Comparison of ENCODE assay signal across 29 cellular contexts in the genomic region with DNA sequence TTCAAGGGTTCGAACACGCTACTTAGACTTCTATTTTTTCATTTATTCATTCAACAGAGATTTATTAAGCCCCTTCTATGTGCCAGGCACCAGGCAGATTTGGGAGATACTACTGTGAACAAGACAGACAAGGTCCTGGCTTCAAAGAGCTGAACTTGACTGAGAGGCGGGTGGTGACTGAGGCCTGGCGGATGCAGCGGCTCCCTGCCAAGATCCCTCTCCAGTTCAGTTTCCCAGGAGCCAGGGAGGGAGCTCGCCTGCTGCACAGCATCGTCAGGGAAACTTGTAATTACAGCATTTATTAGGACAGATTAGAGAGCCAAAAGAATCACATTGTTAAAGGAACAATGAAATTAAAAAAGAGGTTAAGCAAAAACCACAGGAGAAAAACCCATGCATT. TPM values are rescaled to one million over a fixed set of nuclear protein-coding genes. Genes with fewer than 3 reads are reported as not detected.
DNase-seq lines count a peak whose midpoint lies in the region; ATAC-seq, FAIRE-seq and TF ChIP-seq lines count a peak whose summit lies in the region.
"Had no signal": no experiment of that assay in that cellular context is flagged by ENCODE, and none has a peak within 500 bp of the region (broad histone marks: within the 10 kb centered on the region; RNA-seq: fewer than 3 reads in every experiment).

No MANE protein-coding gene starts in this region.

- no peak overlapping the region for H3K27ac Mint-ChIP-seq in CD4-positive, alpha-beta memory T cell
- H3K27ac Mint-ChIP-seq: activated naive CD4-positive, alpha-beta T cell treated with anti-CD3 and anti-CD28 coated beads for 36 hours; activated T-helper 1 cell treated with anti-CD3 and anti-CD28 coated beads, Interleukin-12 subunit alpha, Interleukin-12 subunit beta, Interleukin-2, Interleukin-4 antibody, amounts not matched to agents 30 ng/mL and 10 ng/mL and 1 ng/mL, durations not matched to agents 14 hours and 24 hours and 36 hours; CD8-positive, alpha-beta T cell; GM23338; HFFc6 had no signal

- H3K4me2 ChIP-seq in BLaER1 (peak overlapping the region; percentile 88), SK-N-SH (no peak overlapping the region)
- H3K4me2 ChIP-seq: GM23338 had no signal

- H3K4me3 Mint-ChIP-seq in CD4-positive, alpha-beta memory T cell: no peak overlapping the region
- H3K4me3 Mint-ChIP-seq: activated naive CD4-positive, alpha-beta T cell treated with anti-CD3 and anti-CD28 coated beads for 36 hours; activated T-helper 1 cell treated with anti-CD3 and anti-CD28 coated beads, Interleukin-12 subunit alpha, Interleukin-12 subunit beta, Interleukin-2, Interleukin-4 antibody, amounts not matched to agents 30 ng/mL and 10 ng/mL and 1 ng/mL, durations not matched to agents 14 hours and 24 hours and 36 hours; CD8-positive, alpha-beta T cell; GM23338; HFFc6 had no signal

- H3K4me1 ChIP-seq in BLaER1: peaks cover 80% of the 10 kb centered on the region
- H3K4me1 ChIP-seq in SK-N-SH (ENCODE audit: control insufficient read depth in 1 of 2, insufficient read depth in 2 of 2, low read depth in 1 of 2, low read length in 1 of 2): peaks cover 0 to 13% of the 10 kb centered on the region in 2 experiments; a peak in 1 of 4 replicates
- H3K4me1 ChIP-seq in CD4-positive, alpha-beta memory T cell (ENCODE audit: insufficient read depth, low read length): no peaks in the 10 kb centered on the region
- H3K4me1 ChIP-seq: adrenal gland, prostate gland, SJSA1 had no signal

- H3K36me3 Mint-ChIP-seq in CD4-positive, alpha-beta memory T cell: no peaks in the 10 kb centered on the region
- H3K36me3 Mint-ChIP-seq: CD8-positive, alpha-beta T cell had no signal

- no peaks in the 10 kb centered on the region for H3K9me2 ChIP-seq in SK-N-SH

- POLR2A ChIA-PET in SK-N-SH (lab: Yijun Ruan, JAX): no interaction called here
- POLR2A ChIA-PET in CD4-positive, alpha-beta memory T cell (lab: Charles Lee; ENCODE audit: partially characterized antibody): no interaction called here

- ATAC-seq in left ventricle myocardium superior (peak; percentile 73), HG02623 (IDR thresholded peaks at IDR 0.05; ENCODE audit: unreplicated experiment) (no peak)
- no peak for ATAC-seq in activated CD4-positive, CD25-positive, alpha-beta regulatory T cell treated with anti-CD3 and anti-CD28 coated beads, Interleukin-2, amount 50 U/mL, for 24 hours
- ATAC-seq: CD8-positive, alpha-beta T cell; GM23338; HepG2; stimulated activated naive CD8-positive, alpha-beta T cell treated with anti-CD3 and anti-CD28 coated beads, Interleukin-15, Interleukin-2, amounts not matched to agents 100 U/mL and 50 U/mL, for 24 hours had no signal

- H3K9ac ChIP-seq in BLaER1: peak overlapping the region; percentile 32; the same call in 1 of the 2 replicates
- no peak overlapping the region for H3K9ac ChIP-seq in SK-N-SH

- H2AFZ ChIP-seq in SK-N-SH (ENCODE audit: low read depth): no peak overlapping the region
- H2AFZ ChIP-seq: GM23338 had no signal

- 76% methylated on average over 7 of the region's 7 CpGs for WGBS in SK-N-SH (ENCODE audit: low lambda C conversion rate)

- H3K27me3 Mint-ChIP-seq in CD4-positive, alpha-beta memory T cell: peaks cover 11 to 15% of the 10 kb centered on the region in 2 donors

- CTCF ChIA-PET in SK-N-SH (lab: Yijun Ruan, JAX): interaction anchor here (0.7 to 1.3 kb wide), 2 partner anchors 53 to 277 kb away, joined by 3 read pairs; no protein-coding TSS in a partner anchor
- CTCF ChIA-PET in CD4-positive, alpha-beta memory T cell (lab: Charles Lee; ENCODE audit: partially characterized antibody): no interaction called here

- TF ChIP-seq RAD21 in SK-N-SH (IDR thresholded peaks at IDR 0.05; ENCODE audit: low read length): 0 out of 2 replicates have a peak, but pooled peaks have one; percentile 6

- DNase-seq in EH (ENCODE audit: low read depth) (peak; percentile 22), SK-N-SH (peak; percentile 43), left ventricle myocardium superior (peak; percentile 70), GM19239 (ENCODE audit: insufficient read length, low spot score) (no peak)
- DNase-seq in CD4-positive, alpha-beta memory T cell: no peak
- DNase-seq: activated CD4-positive, alpha-beta T cell treated with anti-CD3 and anti-CD28 coated beads, Interleukin-2, amount 50 U/mL, for 48 hours; activated CD8-positive, alpha-beta memory T cell treated with anti-CD3 and anti-CD28 coated beads, Interleukin-2, amount 50 U/mL, for 4 hours; activated naive CD4-positive, alpha-beta T cell treated with anti-CD3 and anti-CD28 coated beads for 36 hours; CD8-positive, alpha-beta T cell; DMS 273 treated with DMSO at 0.1 percent for 48 hours; effector CD8-positive, alpha-beta T cell; HFFc6; Kasumi-1; mesendoderm; naive B cell; stimulated activated naive CD8-positive, alpha-beta T cell treated with anti-CD3 and anti-CD28 coated beads, Interleukin-15, Interleukin-2, amounts not matched to agents 100 U/mL and 50 U/mL, for 24 hours; T-helper 1 cell had no signal

- no peaks in the 10 kb centered on the region for H3K9me3 ChIP-seq in BLaER1
- no peaks in the 10 kb centered on the region for H3K9me3 ChIP-seq in SK-N-SH
- no peaks in the 10 kb centered on the region for H3K9me3 ChIP-seq in CD4-positive, alpha-beta memory T cell (ENCODE audit: control insufficient read depth in 1 of 2, low read length in 2 of 2)
- H3K9me3 ChIP-seq: adrenal gland, prostate gland, SJSA1 had no signal

- H3F3A ChIP-seq in SK-N-SH (replicated peaks; ENCODE audit: insufficient read depth): no peaks in the 10 kb centered on the region

- TF ChIP-seq CTCF in SK-N-SH (IDR thresholded peaks at IDR 0.05): no peak

- H3K9me3 Mint-ChIP-seq in CD4-positive, alpha-beta memory T cell: no peaks in the 10 kb centered on the region
- H3K9me3 Mint-ChIP-seq: activated naive CD4-positive, alpha-beta T cell treated with anti-CD3 and anti-CD28 coated beads for 36 hours; activated T-helper 1 cell treated with anti-CD3 and anti-CD28 coated beads, Interleukin-12 subunit alpha, Interleukin-12 subunit beta, Interleukin-2, Interleukin-4 antibody, amounts not matched to agents 30 ng/mL and 10 ng/mL and 1 ng/mL, durations not matched to agents 14 hours and 24 hours and 36 hours; CD8-positive, alpha-beta T cell; GM23338; HFFc6 had no signal

- H3K4me3 ChIP-seq in BLaER1 (no peak overlapping the region), SK-N-SH (ENCODE audit: low read depth in 2 of 2, low read length in 1 of 2) (no peak overlapping the region)
- no peak overlapping the region for H3K4me3 ChIP-seq in CD4-positive, alpha-beta memory T cell (ENCODE audit: low read length in 2 of 2)
- H3K4me3 ChIP-seq: adrenal gland, GM23338, prostate gland, SJSA1 had no signal

- no peak for FAIRE-seq in GM19239 (lab: Jason Lieb, UNC)
- FAIRE-seq: GM12892, HepG2, RCC 7860 had no signal

- TF ChIP-seq EP300 in SK-N-SH (IDR thresholded peaks at IDR 0.05; ENCODE audit: borderline replicate concordance in 1 of 2, low read depth in 1 of 2, low read length in 1 of 2): no peak

- peak overlapping the region; percentile 91 for H3K27ac ChIP-seq in BLaER1
- 0 out of 4 replicates have a peak overlapping the region, but pooled peaks of 1 of the 2 experiments have one; percentile 31 for H3K27ac ChIP-seq in SK-N-SH (ENCODE audit: low read depth in 2 of 2, low read length in 1 of 2)
- H3K27ac ChIP-seq in CD4-positive, alpha-beta memory T cell (ENCODE audit: low read depth, low read length): no peak overlapping the region
- H3K27ac ChIP-seq: adrenal gland, epithelial cell of prostate, prostate gland, SJSA1 had no signal

- H4K20me1 ChIP-seq in BLaER1 (no peaks in the 10 kb centered on the region), SK-N-SH (ENCODE audit: insufficient read depth) (no peaks in the 10 kb centered on the region)

- H3K4me1 Mint-ChIP-seq in CD4-positive, alpha-beta memory T cell: no peaks in the 10 kb centered on the region

- H3K27me3 ChIP-seq in BLaER1 (no peaks in the 10 kb centered on the region), SK-N-SH (ENCODE audit: insufficient read depth) (no peaks in the 10 kb centered on the region)
- no peaks in the 10 kb centered on the region for H3K27me3 ChIP-seq in CD4-positive, alpha-beta memory T cell (ENCODE audit: insufficient read depth, low read length)
- H3K27me3 ChIP-seq: adrenal gland, SJSA1 had no signal

- H3K79me2 ChIP-seq in SK-N-SH (ENCODE audit: insufficient read depth): no peaks in the 10 kb centered on the region

- H3K36me3 ChIP-seq in BLaER1 (no peaks in the 10 kb centered on the region), SK-N-SH (replicated peaks in 1 of 2; ENCODE audit: control insufficient read depth in 1 of 2, insufficient read depth in 2 of 2, low read length in 1 of 2) (no peaks in the 10 kb centered on the region)
- H3K36me3 ChIP-seq in CD4-positive, alpha-beta memory T cell (ENCODE audit: insufficient read depth, low read length): no peaks in the 10 kb centered on the region
- H3K36me3 ChIP-seq: adrenal gland, prostate gland, SJSA1 had no signal

- intact Hi-C loops in left ventricle myocardium superior (cut with micrococcal nuclease): no loop called here
- intact Hi-C loops in CD4-positive, alpha-beta memory T cell (cut with micrococcal nuclease): no loop called here

TF ChIP-seq in SK-N-SH, 30 proteins besides CTCF, POLR2A, EP300 and RAD21 (continues in another document):
- TF ChIP-seq POLR2AphosphoS5 (IDR thresholded peaks at IDR 0.05; ENCODE audit: low read depth, low read length) (no peak), FOSL2 (IDR thresholded peaks at IDR 0.05; ENCODE audit: borderline replicate concordance, low read depth) (no peak), SIN3A (IDR thresholded peaks at IDR 0.05; ENCODE audit: borderline replicate concordance, low read depth, low read length) (no peak), GABPA (IDR thresholded peaks at IDR 0.05; ENCODE audit: low read depth) (no peak), MXI1 (IDR thresholded peaks at IDR 0.05; ENCODE audit: low read depth, low read length) (no peak), JUND (IDR thresholded peaks at IDR 0.05) (no peak), YY1 (IDR thresholded peaks at IDR 0.05; ENCODE audit: low read depth) (no peak), RFX5 (IDR thresholded peaks at IDR 0.05; ENCODE audit: low read length) (no peak), EZH2phosphoT487 (IDR thresholded peaks at IDR 0.05; ENCODE audit: borderline replicate concordance, low read depth) (no peak)
- TF ChIP-seq, protein P1, sequence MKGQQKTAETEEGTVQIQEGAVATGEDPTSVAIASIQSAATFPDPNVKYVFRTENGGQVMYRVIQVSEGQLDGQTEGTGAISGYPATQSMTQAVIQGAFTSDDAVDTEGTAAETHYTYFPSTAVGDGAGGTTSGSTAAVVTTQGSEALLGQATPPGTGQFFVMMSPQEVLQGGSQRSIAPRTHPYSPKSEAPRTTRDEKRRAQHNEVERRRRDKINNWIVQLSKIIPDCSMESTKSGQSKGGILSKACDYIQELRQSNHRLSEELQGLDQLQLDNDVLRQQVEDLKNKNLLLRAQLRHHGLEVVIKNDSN (IDR thresholded peaks at IDR 0.05; ENCODE audit: borderline replicate concordance, low read depth): no peak

RNA-seq across cellular contexts. Expression of gene ETS2, which starts 55.3 kb away (rescaled TPM):
- 14.2 and 16.3 TPM in 2 replicates for polyA plus RNA-seq in SK-N-SH (2012; rRNA removed)
- polyA plus RNA-seq in SK-N-SH (2012; cell fraction: cytosol; rRNA removed): 11.4 and 13.6 TPM in 2 replicates
- 26.5 and 30.4 TPM in 2 replicates for polyA plus RNA-seq in SK-N-SH (2012; cell fraction: nucleus; rRNA removed)
- total RNA-seq in left ventricle myocardium superior: 43.8 TPM
- 10 to 100 TPM; 14.6 to 15.2 TPM for total RNA-seq in CD4-positive, alpha-beta memory T cell
- polyA plus RNA-seq in CD4-positive, alpha-beta memory T cell: 1 to 10 TPM; 3.0 to 8.6 TPM

Comparison
In these comparisons a context has a peak if more than half of its experiments do, and no peak if none do; other contexts are left out.
1. DNase-seq: peak in EH (single experiment), SK-N-SH (single experiment) and left ventricle myocardium superior (single experiment); none in GM19239 (single experiment) and CD4-positive, alpha-beta memory T cell (0 of 5).